ENCODE assay signal across 8 cellular contexts in genomic region chr2:186848873-186849578, GRCh38. TPM values are rescaled to one million over a fixed set of nuclear protein-coding genes. Genes with fewer than 3 reads are reported as not detected.
A peak's percentile ranks its signal among the peaks of the same experiment; 100 is the strongest.
DNase-seq lines count a peak whose midpoint lies in the region; ATAC-seq and TF ChIP-seq lines count a peak whose summit lies in the region.

ZSWIM2 (minus strand) TSS chr2:186849170; CDS start chr2:186849130, 40 bp downstream.

- no peak for TF ChIP-seq CTCF in CD8-positive, alpha-beta T cell (IDR thresholded peaks at IDR 0.05)
- TF ChIP-seq CTCF in dorsolateral prefrontal cortex (IDR thresholded peaks at IDR 0.05 in 54 of 56, conservative IDR thresholded peaks at IDR 0.05 in 2 of 56; ENCODE audit: low read depth in 1 of 56, partially characterized antibody in 56 of 56) (no peak), left lung (IDR thresholded peaks at IDR 0.05) (no peak)

- peak in 1 of 7 experiments; percentile 20 for DNase-seq in CD8-positive, alpha-beta T cell
- peak; percentile 68 for DNase-seq in MG63
- DNase-seq in SKM-1 (lab: John Stamatoyannopoulos, UW; ENCODE audit: unreplicated experiment) = peak; percentile 72
- peak; percentile 46 to 89 (median 80) for DNase-seq in dorsolateral prefrontal cortex
- DNase-seq in left lung = peak; percentile 64 to 86
- DNase-seq in stimulated activated CD4-positive, alpha-beta T cell treated with anti-CD3 and anti-CD28 coated beads, Interleukin-4, amount 100 ng/mL, for 1 hour = peak; percentile 5
- DNase-seq in stimulated activated naive CD4-positive, alpha-beta T cell (lab: John Stamatoyannopoulos, UW) = no peak

- CTCF ChIA-PET in CD8-positive, alpha-beta T cell (lab: Charles Lee) = no interaction called here

- no peaks in the 10 kb centered on the region for H3K36me3 Mint-ChIP-seq in CD8-positive, alpha-beta T cell

- H3K4me3 ChIP-seq in CD8-positive, alpha-beta T cell (ENCODE audit: low read depth, low read length) = peak within 1 kb of the TSS; percentile 27
- H3K4me3 ChIP-seq in MG63 = peak within 1 kb of the TSS; percentile 44
- peak within 1 kb of the TSS; percentile 34 to 73 (median 58) for H3K4me3 ChIP-seq in dorsolateral prefrontal cortex
- peak within 1 kb of the TSS; percentile 29 to 36 for H3K4me3 ChIP-seq in left lung

- H3K27me3 ChIP-seq in CD8-positive, alpha-beta T cell (ENCODE audit: insufficient read depth, low read length) = peaks cover 3% of the 10 kb centered on the region
- H3K27me3 ChIP-seq in MG63 (no peaks in the 10 kb centered on the region), dorsolateral prefrontal cortex (no peaks in the 10 kb centered on the region), left lung (no peaks in the 10 kb centered on the region)

- H3K4me1 Mint-ChIP-seq in CD8-positive, alpha-beta T cell (ENCODE audit: low read depth) = peaks cover 11% of the 10 kb centered on the region

- H3K36me3 ChIP-seq in CD8-positive, alpha-beta T cell (ENCODE audit: insufficient read depth, low read length) = no peaks in the 10 kb centered on the region
- H3K36me3 ChIP-seq in MG63 = no peaks in the 10 kb centered on the region
- H3K36me3 ChIP-seq in left lung = no peaks in the 10 kb centered on the region

- H3K27me3 Mint-ChIP-seq in CD8-positive, alpha-beta T cell (ENCODE audit: low read depth) = peaks cover 21% of the 10 kb centered on the region

- intact Hi-C loops in CD8-positive, alpha-beta T cell (cut with DNase I, micrococcal nuclease) = no loop called here
- intact Hi-C loops in dorsolateral prefrontal cortex (cut with DNase I) (no loop called here), left lung (cut with DNase I) (no loop called here)

- no peak within 1 kb of the TSS for H3K27ac Mint-ChIP-seq in CD8-positive, alpha-beta T cell

- H3K4me1 ChIP-seq in CD8-positive, alpha-beta T cell (ENCODE audit: insufficient read depth, low read length) = no peaks in the 10 kb centered on the region
- peaks cover 0 to 5% of the 10 kb centered on the region in 2 donors for H3K4me1 ChIP-seq in left lung

- no peaks in the 10 kb centered on the region for H3K9me3 ChIP-seq in CD8-positive, alpha-beta T cell (ENCODE audit: low read length)
- H3K9me3 ChIP-seq in MG63 = no peaks in the 10 kb centered on the region; the same call in 1 of the 2 replicates
- no peaks in the 10 kb centered on the region for H3K9me3 ChIP-seq in left lung

- POLR2A ChIA-PET in CD8-positive, alpha-beta T cell (lab: Charles Lee) = no interaction called here

- H3K4me3 Mint-ChIP-seq in CD8-positive, alpha-beta T cell = peak within 1 kb of the TSS; percentile 30

- no peak within 1 kb of the TSS for H3K27ac ChIP-seq in CD8-positive, alpha-beta T cell (ENCODE audit: low read depth, low read length)
- H3K27ac ChIP-seq in dorsolateral prefrontal cortex (peak within 1 kb of the TSS in 45 of 59 donors; percentile 1 to 80 (median 54)), left lung (no peak within 1 kb of the TSS)

- peaks cover 2% of the 10 kb centered on the region for H3K9me3 Mint-ChIP-seq in CD8-positive, alpha-beta T cell

- ATAC-seq in CD8-positive, alpha-beta T cell = no peak
- ATAC-seq in GM21619 (IDR thresholded peaks at IDR 0.05; ENCODE audit: unreplicated experiment) = peak; percentile 62
- peak; percentile 77 for ATAC-seq in left lung

RNA-seq across cellular contexts. Expression of gene ZSWIM2, which starts in this region (rescaled TPM):
- not detected for total RNA-seq in CD8-positive, alpha-beta T cell
- total RNA-seq in MG63 (2014; rRNA removed; shearing (Covaris generic); ENCODE audit: low replicate concordance) = not detected in 2 replicates
- total RNA-seq in dorsolateral prefrontal cortex = 1 to 10 TPM in 7 of 120 experiments, under 1 TPM in 54, not detected in 59; 0.18 to 1.5 (median 0.50) TPM
- total RNA-seq in left lung = not detected

Comparison
In these comparisons a context has a peak if more than half of its experiments do, and no peak if none do; other contexts are left out.
1. Peak in DNase-seq and H3K4me3 ChIP-seq in MG63; RNA of the gene not detected or under 1 TPM.
2. Peak in DNase-seq, ATAC-seq and H3K4me3 ChIP-seq in left lung; RNA of the gene not detected or under 1 TPM.
3. DNase-seq: peak in SKM-1 (single experiment), dorsolateral prefrontal cortex (10 of 10) and stimulated activated CD4-positive, alpha-beta T cell treated with anti-CD3 and anti-CD28 coated beads, Interleukin-4, amount 100 ng/mL, for 1 hour (single experiment); none in stimulated activated naive CD4-positive, alpha-beta T cell (0 of 6).
4. H3K27ac ChIP-seq: peak in dorsolateral prefrontal cortex (45 of 59); none in CD8-positive, alpha-beta T cell (single experiment) and left lung (0 of 2).
5. Peak in every context shown above with its lines, with median percentiles within 50 percentile points of each other: H3K4me3 ChIP-seq.